ENCODE assay signal across 8 cellular contexts in the genomic region with DNA sequence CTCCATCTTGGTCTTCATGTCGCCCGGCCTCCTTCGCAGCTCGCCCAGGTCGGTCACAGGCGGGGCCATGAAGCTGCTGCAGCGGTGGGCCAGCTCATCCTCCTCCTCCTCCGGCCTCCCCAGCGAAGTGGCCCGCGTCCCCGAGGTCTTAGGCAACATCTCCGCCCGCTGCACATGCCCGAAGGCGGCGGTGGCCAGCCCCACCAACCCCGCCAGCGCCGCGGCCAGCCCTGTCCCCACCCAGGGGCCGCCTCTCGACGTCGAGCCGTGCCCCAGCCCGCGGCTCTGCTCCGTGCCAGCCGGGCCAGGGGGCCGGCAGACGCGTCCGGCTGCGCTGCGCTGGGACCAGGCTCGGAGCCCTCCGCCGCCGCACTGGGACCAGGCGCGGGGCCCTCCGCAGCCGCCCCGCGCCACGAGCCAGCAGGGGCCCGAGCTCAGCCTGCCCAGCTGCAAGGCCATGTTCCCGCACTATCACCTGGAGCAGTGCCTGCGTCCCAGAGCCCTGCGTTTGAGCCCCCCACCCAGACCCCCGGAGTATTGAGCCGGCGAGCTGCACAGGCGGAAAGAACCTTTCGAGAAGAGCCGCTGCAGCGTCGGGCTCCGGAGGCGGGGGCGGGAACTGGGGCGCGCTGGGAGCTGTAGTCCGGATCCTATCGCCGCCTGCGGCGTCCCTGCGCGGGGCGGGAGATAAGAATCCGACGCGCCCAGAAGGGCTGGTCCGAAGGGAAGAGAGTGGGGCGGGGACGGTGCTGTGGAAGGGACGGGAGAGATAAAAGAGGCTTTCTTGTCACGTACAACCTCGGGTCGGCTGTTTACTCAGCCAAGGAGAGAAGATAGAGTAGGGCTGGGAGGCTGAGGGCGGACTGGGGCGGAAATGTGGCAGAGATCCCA.
DNase-seq lines count a peak whose midpoint lies in the region; ATAC-seq and TF ChIP-seq lines count a peak whose summit lies in the region.

A gene (minus strand): TSS at position 566 of the 891 bp plus-strand sequence. CDS start 107 bp downstream, at position 459.

- DNase-seq in AG09319 (ENCODE audit: extremely low read depth, low read depth) (peak; percentile 51), NCI-H345 treated with DMSO at 0.1 percent for 48 hours (lab: John Stamatoyannopoulos, UW; ENCODE audit: unreplicated experiment) (peak; percentile 57), choroid plexus epithelial cell (ENCODE audit: low read depth) (peak; percentile 85), kidney glomerular epithelial cell (lab: John Stamatoyannopoulos, UW) (peak; percentile 77)
- peak; percentile 73 for DNase-seq in activated CD4-positive, alpha-beta T cell treated with anti-CD3 and anti-CD28 coated beads for 1 hour
- DNase-seq in stimulated activated CD4-positive, alpha-beta T cell treated with anti-CD3 and anti-CD28 coated beads, Interleukin-15, amount 100 ng/mL, for 48 hours (ENCODE audit: low read depth in 2 of 2): peak; percentile 81 to 88

- H3K4me3 ChIP-seq in choroid plexus epithelial cell (ENCODE audit: low read depth, low read length): peak within 1 kb of the TSS; percentile 77

- ATAC-seq in GM19023 (IDR thresholded peaks at IDR 0.05; ENCODE audit: unreplicated experiment) (peak; percentile 94), HG03196 (IDR thresholded peaks at IDR 0.05; ENCODE audit: unreplicated experiment) (peak; percentile 94)

- TF ChIP-seq CTCF in AG09319 (IDR thresholded peaks at IDR 0.05; ENCODE audit: low read depth, low read length) (no peak), choroid plexus epithelial cell (conservative IDR thresholded peaks at IDR 0.05; ENCODE audit: low read depth, low read length) (no peak)

Comparison
In these comparisons a context has a peak if more than half of its experiments do, and no peak if none do; other contexts are left out.
1. Peak in every context shown above with its lines: DNase-seq, ATAC-seq and H3K4me3 ChIP-seq.